Comparison of ENCODE assay signal across 16 cellular contexts in genomic region chr2:37306024-37306423, GRCh38. TPM values are rescaled to one million over a fixed set of nuclear protein-coding genes. Genes with fewer than 3 reads are reported as not detected.
A peak's percentile ranks its signal among the peaks of the same experiment; 100 is the strongest.
DNase-seq lines count a peak whose midpoint lies in the region; ATAC-seq, FAIRE-seq and TF ChIP-seq lines count a peak whose summit lies in the region.
"Had no signal": no experiment of that assay in that cellular context is flagged by ENCODE, and none has a peak within 500 bp of the region (broad histone marks: within the 10 kb centered on the region; RNA-seq: fewer than 3 reads in every experiment).

No MANE protein-coding gene starts in this region.

- no peak for DNase-seq in natural killer cell
- no peak for DNase-seq in natural killer cell treated with Interleukin-12 subunit alpha and Interleukin-12 subunit beta and Interleukin-15 and Interleukin-18, amount 100 ng/mL, for 72 hours (ENCODE audit: low spot score)
- peak; percentile 16 for DNase-seq in NCI-H2196 treated with DMSO at 0.1 percent for 48 hours (lab: John Stamatoyannopoulos, UW; ENCODE audit: unreplicated experiment)
- peak in 1 of 4 experiments; percentile 16 for DNase-seq in K562 (ENCODE audit: extremely low read depth in 1 of 4, low spot score in 3 of 4)
- no peak for DNase-seq in type B pancreatic cell (ENCODE audit: extremely low spot score, unreplicated experiment)
- no peak for DNase-seq in LoVo (ENCODE audit: low spot score)
- DNase-seq: gastrocnemius medialis, psoas muscle, thyroid gland had no signal

- no peak overlapping the region for H3K9ac ChIP-seq in K562 (ENCODE audit: insufficient read depth in 1 of 2, low read depth in 2 of 2, low read length in 2 of 2)

- no peaks in the 10 kb centered on the region for H3K9me3 ChIP-seq in K562 (replicated peaks; ENCODE audit: control insufficient read depth, insufficient read depth, low read depth, low read length)
- H3K9me3 ChIP-seq: gastrocnemius medialis, HAP-1, psoas muscle, thyroid gland had no signal

- 22% methylated on average over 3 of the region's 3 CpGs for WGBS in K562 (ENCODE audit: insufficient coverage, low coverage, missing lambda C conversion rate)

- peaks cover 8% of the 10 kb centered on the region; the same call in 1 of the 3 replicates for H3K79me2 ChIP-seq in K562 (ENCODE audit: control insufficient read depth, insufficient read depth, low read length)

- no peak overlapping the region for H3K4me3 Mint-ChIP-seq in natural killer cell
- H3K4me3 Mint-ChIP-seq in natural killer cell treated with Interleukin-12 subunit alpha and Interleukin-12 subunit beta and Interleukin-15 and Interleukin-18, amount 100 ng/mL, for 72 hours: no peak overlapping the region
- H3K4me3 Mint-ChIP-seq in type B pancreatic cell: no peak overlapping the region
- H3K4me3 Mint-ChIP-seq: activated naive CD4-positive, alpha-beta T cell treated with anti-CD3 and anti-CD28 coated beads, Interleukin-2, amount 50 U/mL, for 24 hours; WTC11 had no signal

- TF ChIP-seq CTCF in natural killer cell (IDR thresholded peaks at IDR 0.05) (no peak), K562 (IDR thresholded peaks at IDR 0.05 in 2 of 3, conservative IDR thresholded peaks at IDR 0.05 in 1 of 3; ENCODE audit: insufficient read depth in 2 of 3, low read depth in 1 of 3, low read length in 3 of 3) (no peak), type B pancreatic cell (conservative IDR thresholded peaks at IDR 0.05) (no peak)

- H3K4me1 ChIP-seq in K562 (replicated peaks in 1 of 2; ENCODE audit: control insufficient read depth in 2 of 2, insufficient read depth in 2 of 2, low read length in 2 of 2): no peaks in the 10 kb centered on the region
- H3K4me1 ChIP-seq: HAP-1 had no signal

- POLR2A ChIA-PET in K562 (lab: Yijun Ruan, JAX): no interaction called here

- no peaks in the 10 kb centered on the region for H4K20me1 ChIP-seq in K562 (replicated peaks; ENCODE audit: control insufficient read depth, insufficient read depth, low read length)

- TF ChIP-seq EP300 in K562 (IDR thresholded peaks at IDR 0.05; ENCODE audit: low read length): no peak

- no peak overlapping the region for H2AFZ ChIP-seq in K562 (ENCODE audit: low read depth, low read length)

- no peaks in the 10 kb centered on the region for H3K27me3 ChIP-seq in K562 (ENCODE audit: control insufficient read depth in 2 of 2, insufficient read depth in 2 of 2, low read length in 2 of 2)
- H3K27me3 ChIP-seq: cardiac muscle cell, gastrocnemius medialis, thyroid gland had no signal

- TF ChIP-seq RAD21 in K562 (CRISPR knock-in tag; conservative IDR thresholded peaks at IDR 0.05 in 1 of 2, IDR thresholded peaks at IDR 0.05 in 1 of 2): no peak

- no peaks in the 10 kb centered on the region for H3K9me1 ChIP-seq in K562 (ENCODE audit: control insufficient read depth, insufficient read depth, low read length)

- ATAC-seq in natural killer cell: no peak
- ATAC-seq in natural killer cell treated with Interleukin-12 subunit alpha and Interleukin-12 subunit beta and Interleukin-15 and Interleukin-18, amount 100 ng/mL, for 72 hours: no peak
- ATAC-seq in K562: no peak
- ATAC-seq in GM19023 (IDR thresholded peaks at IDR 0.05; ENCODE audit: unreplicated experiment): no peak
- ATAC-seq in HG02981 (IDR thresholded peaks at IDR 0.05; ENCODE audit: unreplicated experiment): no peak
- ATAC-seq: gastrocnemius medialis, SK-N-SH treated with all-trans-retinoic acid at 6 μM for 48 hours, WTC11 had no signal

- no peaks in the 10 kb centered on the region for H3K9me3 Mint-ChIP-seq in natural killer cell
- H3K9me3 Mint-ChIP-seq in natural killer cell treated with Interleukin-12 subunit alpha and Interleukin-12 subunit beta and Interleukin-15 and Interleukin-18, amount 100 ng/mL, for 72 hours: no peaks in the 10 kb centered on the region
- no peaks in the 10 kb centered on the region for H3K9me3 Mint-ChIP-seq in type B pancreatic cell
- H3K9me3 Mint-ChIP-seq: activated naive CD4-positive, alpha-beta T cell treated with anti-CD3 and anti-CD28 coated beads, Interleukin-2, amount 50 U/mL, for 24 hours; WTC11 had no signal

- no peak overlapping the region for H3K27ac ChIP-seq in K562 (ENCODE audit: extremely low read depth, low read depth, low read length)
- H3K27ac ChIP-seq: cardiac muscle cell, psoas muscle, thyroid gland had no signal

- H3K36me3 Mint-ChIP-seq in natural killer cell (no peaks in the 10 kb centered on the region), type B pancreatic cell (peaks cover 15% of the 10 kb centered on the region)
- no peaks in the 10 kb centered on the region for H3K36me3 Mint-ChIP-seq in natural killer cell treated with Interleukin-12 subunit alpha and Interleukin-12 subunit beta and Interleukin-15 and Interleukin-18, amount 100 ng/mL, for 72 hours

- H3K4me1 Mint-ChIP-seq in natural killer cell: peaks cover 60 to 68% of the 10 kb centered on the region in 2 donors
- peaks cover 25 to 31% of the 10 kb centered on the region in 2 donors for H3K4me1 Mint-ChIP-seq in natural killer cell treated with Interleukin-12 subunit alpha and Interleukin-12 subunit beta and Interleukin-15 and Interleukin-18, amount 100 ng/mL, for 72 hours (ENCODE audit: low read depth in 2 of 2)
- peaks cover 24% of the 10 kb centered on the region for H3K4me1 Mint-ChIP-seq in type B pancreatic cell (ENCODE audit: unreplicated experiment)

- H3K27me3 Mint-ChIP-seq in natural killer cell (ENCODE audit: low read depth in 2 of 2): no peaks in the 10 kb centered on the region
- no peaks in the 10 kb centered on the region for H3K27me3 Mint-ChIP-seq in natural killer cell treated with Interleukin-12 subunit alpha and Interleukin-12 subunit beta and Interleukin-15 and Interleukin-18, amount 100 ng/mL, for 72 hours
- no peaks in the 10 kb centered on the region for H3K27me3 Mint-ChIP-seq in type B pancreatic cell
- H3K27me3 Mint-ChIP-seq: activated naive CD4-positive, alpha-beta T cell treated with anti-CD3 and anti-CD28 coated beads, Interleukin-2, amount 50 U/mL, for 24 hours had no signal

- FAIRE-seq in K562 (lab: Jason Lieb, UNC): no peak

- H3K27ac Mint-ChIP-seq in natural killer cell (peak overlapping the region; percentile 44 to 62), type B pancreatic cell (peak overlapping the region; percentile 21)
- no peak overlapping the region for H3K27ac Mint-ChIP-seq in natural killer cell treated with Interleukin-12 subunit alpha and Interleukin-12 subunit beta and Interleukin-15 and Interleukin-18, amount 100 ng/mL, for 72 hours
- H3K27ac Mint-ChIP-seq: activated naive CD4-positive, alpha-beta T cell treated with anti-CD3 and anti-CD28 coated beads, Interleukin-2, amount 50 U/mL, for 24 hours; WTC11 had no signal

- H3K4me3 ChIP-seq in K562: no peak overlapping the region
- H3K4me3 ChIP-seq: cardiac muscle cell, gastrocnemius medialis, HAP-1, psoas muscle, thyroid gland had no signal

- H3K36me3 ChIP-seq in K562 (ENCODE audit: control insufficient read depth, insufficient read depth, low read length): no peaks in the 10 kb centered on the region
- H3K36me3 ChIP-seq: cardiac muscle cell, gastrocnemius medialis, HAP-1, thyroid gland had no signal

- BruUV-seq in K562 (replicated peaks; lab: Mats Ljungman, UMichigan): no TSS peak

- TF ChIP-seq POLR2A in K562 (conservative IDR thresholded peaks at IDR 0.05): no peak

- CTCF ChIA-PET in K562 (lab: Yijun Ruan, JAX; ENCODE audit: low intra/inter-chr PET ratio): no interaction called here

- in situ Hi-C loops in K562 (cut with MboI): no loop called here

- no peak overlapping the region for H3K4me2 ChIP-seq in K562 (ENCODE audit: insufficient read depth, low read length)

- intact Hi-C loops in natural killer cell (cut with micrococcal nuclease) (no loop called here), K562 (cut with micrococcal nuclease) (no loop called here)

RNA-seq across cellular contexts. Expression of gene PRKD3, which starts 18.6 kb away (rescaled TPM):
- 10 to 100 TPM; 64.4 to 76.2 (median 65.1) TPM for total RNA-seq in natural killer cell
- 10 to 100 TPM; 41.4 to 43.8 TPM for total RNA-seq in natural killer cell treated with Interleukin-12 subunit alpha and Interleukin-12 subunit beta and Interleukin-15 and Interleukin-18, amount 100 ng/mL, for 72 hours
- 20.4 and 71.3 TPM in 2 replicates for total RNA-seq in K562 (2011; cell fraction: chromatin; rRNA removed; ENCODE audit: low replicate concordance)
- 13.6 and 13.8 TPM in 2 replicates for total RNA-seq in K562 (2011; cell fraction: nucleolus; rRNA removed)
- total RNA-seq in K562 (2011; cell fraction: nucleoplasm; rRNA removed): 23.4 and 43.7 TPM in 2 replicates
- 14.1 and 14.2 TPM in 2 replicates for total RNA-seq in K562 (2014; rRNA removed)
- 24.3 and 24.5 TPM in 2 replicates for total RNA-seq in K562 (2014; rRNA removed; fragmentation: Illumina TruSeq; extraction: Trizol)
- total RNA-seq in K562 (2015; rRNA removed; fragmentation: Illumina TruSeq; extraction: Trizol): 19.9 and 22.7 TPM in 2 replicates
- 17.7 and 20.7 TPM in 2 replicates for total RNA-seq in K562 (2021)
- polyA plus RNA-seq in K562 (2011; rRNA removed): 19.7 and 26.7 TPM in 2 replicates
- polyA plus RNA-seq in K562 (2011; cell fraction: cytosol; rRNA removed): 7.1 and 12.9 TPM in 2 replicates
- polyA plus RNA-seq in K562 (2011; cell fraction: nucleus; rRNA removed): 15.5 and 17.0 TPM in 2 replicates
- polyA plus RNA-seq in K562 (2012): 11.4 and 11.5 TPM in 2 replicates
- polyA plus RNA-seq in K562 (2014; fragmentation: Illumina TruSeq; extraction: Trizol): 16.7 and 17.0 TPM in 2 replicates
- polyA plus RNA-seq in K562 (2014; fragmentation: Nextera tagmentation; extraction: Ambion mirVana): 1 to 10 TPM; 4.7 to 9.2 TPM
- polyA plus RNA-seq in K562 (2014; rRNA removed): 12.1 and 12.3 TPM in 2 replicates
- polyA minus RNA-seq in K562 (2011; rRNA and poly(A)+ RNA removed): 49.3 and 56.9 TPM in 2 replicates
- 20.1 and 20.9 TPM in 2 replicates for polyA minus RNA-seq in K562 (2011; cell fraction: cytosol; rRNA and poly(A)+ RNA removed)
- polyA minus RNA-seq in K562 (2011; cell fraction: nucleus; rRNA and poly(A)+ RNA removed): 22.1 and 28.9 TPM in 2 replicates
- total RNA-seq in type B pancreatic cell (ENCODE audit: low replicate concordance): 14.8 and 39.5 TPM in 2 replicates

RNA-seq across cellular contexts. Expression of gene QPCT, which starts 38.4 kb away (rescaled TPM):
- total RNA-seq in natural killer cell (1 to 10 TPM in 2 of 3 donors, under 1 TPM in 1; 0.38 to 2.1 (median 2.1) TPM), K562 (2014; rRNA removed) (not detected in 2 replicates), K562 (2014; rRNA removed; fragmentation: Illumina TruSeq; extraction: Trizol) (not detected in 2 replicates), K562 (2015; rRNA removed; fragmentation: Illumina TruSeq; extraction: Trizol) (not detected in 2 replicates), K562 (2021) (not detected in 2 replicates), type B pancreatic cell (ENCODE audit: low replicate concordance) (0.72 and 15.8 TPM in 2 replicates)
- 1 to 10 TPM in 1 of 2 donors, under 1 TPM in 1; 0.33 to 1.5 TPM for total RNA-seq in natural killer cell treated with Interleukin-12 subunit alpha and Interleukin-12 subunit beta and Interleukin-15 and Interleukin-18, amount 100 ng/mL, for 72 hours
- total RNA-seq in K562 (2011; cell fraction: chromatin; rRNA removed; ENCODE audit: low replicate concordance): not detected in 2 replicates
- total RNA-seq in K562 (2011; cell fraction: nucleolus; rRNA removed): not detected in 2 replicates
- total RNA-seq in K562 (2011; cell fraction: nucleoplasm; rRNA removed): not detected in 2 replicates
- polyA plus RNA-seq in K562 (2011; rRNA removed) (0.07 TPM in 1 of 2 replicates, not detected in the other), K562 (2014; fragmentation: Illumina TruSeq; extraction: Trizol) (not detected in 2 replicates), K562 (2014; fragmentation: Nextera tagmentation; extraction: Ambion mirVana) (not detected), K562 (2014; rRNA removed) (not detected in 2 replicates)
- not detected in 2 replicates for polyA plus RNA-seq in K562 (2011; cell fraction: cytosol; rRNA removed)
- polyA plus RNA-seq in K562 (2011; cell fraction: nucleus; rRNA removed): not detected in 2 replicates
- not detected in 2 replicates for polyA plus RNA-seq in K562 (2012)
- polyA minus RNA-seq in K562 (2011; rRNA and poly(A)+ RNA removed): not detected in 2 replicates
- polyA minus RNA-seq in K562 (2011; cell fraction: cytosol; rRNA and poly(A)+ RNA removed): not detected in 2 replicates
- polyA minus RNA-seq in K562 (2011; cell fraction: nucleus; rRNA and poly(A)+ RNA removed): not detected in 2 replicates
- polyA plus RNA-seq: cardiac muscle cell had no signal

Comparison
In these comparisons a context has a peak if more than half of its experiments do, and no peak if none do; other contexts are left out.
1. H3K27ac Mint-ChIP-seq: peak in natural killer cell (2 of 2) and type B pancreatic cell (single experiment); none in natural killer cell treated with Interleukin-12 subunit alpha and Interleukin-12 subunit beta and Interleukin-15 and Interleukin-18, amount 100 ng/mL, for 72 hours (0 of 2).